15 cellular contexts compared by ENCODE assay signal in genomic region chr11:47410404-47411264, GRCh38. TPM values are rescaled to one million over a fixed set of nuclear protein-coding genes. Genes with fewer than 3 reads are reported as not detected.
DNase-seq lines count a peak whose midpoint lies in the region; ATAC-seq, FAIRE-seq and TF ChIP-seq lines count a peak whose summit lies in the region.
"Had no signal": no experiment of that assay in that cellular context is flagged by ENCODE, and none has a peak within 500 bp of the region (broad histone marks: within the 10 kb centered on the region; RNA-seq: fewer than 3 reads in every experiment).

No MANE protein-coding gene starts in this region.

- no TSS peak for BruUV-seq in mammary epithelial cell (replicated peaks; lab: Mats Ljungman, UMichigan)

- no peak overlapping the region for H3K9ac ChIP-seq in mammary epithelial cell (ENCODE audit: insufficient read depth, low read length)
- H3K9ac ChIP-seq: parathyroid adenoma had no signal

- H3K9me3 Mint-ChIP-seq in GM23338 (no peaks in the 10 kb centered on the region), nephron progenitor cell (no peaks in the 10 kb centered on the region)
- H3K9me3 Mint-ChIP-seq: activated naive CD4-positive, alpha-beta T cell treated with anti-CD3 and anti-CD28 coated beads for 36 hours had no signal

- H3K27me3 ChIP-seq in GM23338 (ENCODE audit: insufficient read depth): no peaks in the 10 kb centered on the region
- no peaks in the 10 kb centered on the region for H3K27me3 ChIP-seq in mammary epithelial cell (ENCODE audit: insufficient read depth, low read length)

- H3K4me3 ChIP-seq in A549 (no peak overlapping the region), GM23338 (no peak overlapping the region), mammary epithelial cell (replicated peaks in 1 of 3; ENCODE audit: insufficient read depth in 1 of 3, low read depth in 2 of 3, low read length in 3 of 3) (peak overlapping the region in 1 of 3 experiments; percentile 70)

- ATAC-seq in A549 (no peak), GM23338 (no peak), sciatic nerve (no peak), HG03135 (IDR thresholded peaks at IDR 0.05; ENCODE audit: unreplicated experiment) (no peak)

- intact Hi-C loops in mammary epithelial cell (cut with micrococcal nuclease): no loop called here
- intact Hi-C loops in sciatic nerve (cut with DNase I): no loop called here

- no peak overlapping the region for H3K27ac ChIP-seq in A549
- no peak overlapping the region for H3K27ac ChIP-seq in GM23338 (ENCODE audit: low read depth)
- no peak overlapping the region for H3K27ac ChIP-seq in mammary epithelial cell (ENCODE audit: insufficient read depth, low read depth, low read length)
- H3K27ac ChIP-seq: parathyroid adenoma had no signal

- H3F3A ChIP-seq in GM23338 (replicated peaks; ENCODE audit: low read depth): peaks cover 12% of the 10 kb centered on the region

- H3K27ac Mint-ChIP-seq in GM23338 (no peak overlapping the region), nephron progenitor cell (peak overlapping the region; percentile 61)

- H3K79me2 ChIP-seq in GM23338 (replicated peaks; ENCODE audit: insufficient read depth): no peaks in the 10 kb centered on the region
- H3K79me2 ChIP-seq in mammary epithelial cell (ENCODE audit: insufficient read depth, low read length): peaks cover 55% of the 10 kb centered on the region
- H3K79me2 ChIP-seq: parathyroid adenoma had no signal

- POLR2A ChIA-PET in A549 (lab: Yijun Ruan, JAX): no interaction called here

- H3K27me3 Mint-ChIP-seq in GM23338 (ENCODE audit: insufficient read depth, low read depth, poor library complexity) (peaks cover 12% of the 10 kb centered on the region), nephron progenitor cell (ENCODE audit: low read depth, poor library complexity) (no peaks in the 10 kb centered on the region)

- H3K9me3 ChIP-seq in A549 (no peaks in the 10 kb centered on the region), mammary epithelial cell (replicated peaks; ENCODE audit: insufficient read depth, low read length) (no peaks in the 10 kb centered on the region)

- H3K4me1 ChIP-seq in A549 (peaks cover 19% of the 10 kb centered on the region), GM23338 (ENCODE audit: insufficient read depth) (peaks cover 11% of the 10 kb centered on the region; the same call in 1 of the 2 replicates), mammary epithelial cell (ENCODE audit: insufficient read depth, low read length) (peaks cover 55% of the 10 kb centered on the region)

- TF ChIP-seq CTCF in A549 (IDR thresholded peaks at IDR 0.05) (no peak), GM23338 (conservative IDR thresholded peaks at IDR 0.05; ENCODE audit: low read depth in 2 of 2) (no peak), mammary epithelial cell (conservative IDR thresholded peaks at IDR 0.05 in 1 of 2, IDR thresholded peaks at IDR 0.05 in 1 of 2; ENCODE audit: extremely low read depth in 1 of 2, insufficient read depth in 1 of 2, low read depth in 1 of 2, low read length in 2 of 2) (no peak), nephron progenitor cell (IDR thresholded peaks at IDR 0.05) (no peak)

- H4K20me1 ChIP-seq in GM23338 (replicated peaks; ENCODE audit: insufficient read depth) (no peaks in the 10 kb centered on the region; the same call in 1 of the 2 replicates), mammary epithelial cell (ENCODE audit: insufficient read depth, low read length) (no peaks in the 10 kb centered on the region)

- no peak overlapping the region for H3K4me2 ChIP-seq in A549
- H3K4me2 ChIP-seq in GM23338: no peak overlapping the region
- peak overlapping the region; percentile 96 for H3K4me2 ChIP-seq in mammary epithelial cell (ENCODE audit: insufficient read depth, low read depth, low read length)

- DNase-seq in A549 (ENCODE audit: low read depth in 1 of 2, low spot score in 1 of 2) (no peak), GM23338 (ENCODE audit: low spot score) (no peak), mammary epithelial cell (no peak), nephron progenitor cell (no peak), OCI-M2 (lab: John Stamatoyannopoulos, UW; ENCODE audit: unreplicated experiment) (no peak), sciatic nerve (ENCODE audit: low spot score) (no peak)
- no peak for DNase-seq in stimulated activated CD8-positive, alpha-beta memory T cell treated with anti-CD3 and anti-CD28 coated beads, Interleukin-4, amount 100 ng/mL, for 48 hours
- DNase-seq: activated CD4-positive, CD25-positive, alpha-beta regulatory T cell; activated naive CD4-positive, alpha-beta T cell treated with anti-CD3 and anti-CD28 coated beads for 36 hours; COR-L47; NCI-H1436 treated with DMSO at 0.1 percent for 48 hours had no signal

- in situ Hi-C loops in mammary epithelial cell (cut with MboI; ENCODE audit: low sequenced_read_pairs in 2 of 2): no loop called here

- CTCF ChIA-PET in A549 (lab: Yijun Ruan, JAX): interaction anchor here (0.9 to 8.0 kb wide), 10 partner anchors 11 to 235 kb away, joined by 3 to 96 read pairs (median 5); partner anchors contain the start of genes PSMC3 and SPI1
- CTCF ChIA-PET in mammary epithelial cell (lab: Charles Lee; ENCODE audit: low non-redundant PET): no interaction called here

- H3K4me1 Mint-ChIP-seq in GM23338: peaks cover 11% of the 10 kb centered on the region
- peaks cover 29% of the 10 kb centered on the region for H3K4me1 Mint-ChIP-seq in nephron progenitor cell

- FAIRE-seq in A549 (lab: Jason Lieb, UNC): no peak
- FAIRE-seq: endometrium, islet of Langerhans had no signal

- no peaks in the 10 kb centered on the region for H3K9me2 ChIP-seq in GM23338 (ENCODE audit: insufficient read depth)

- H3K4me3 Mint-ChIP-seq in GM23338 (0 out of 3 replicates have a peak overlapping the region, but pooled peaks have one; percentile 23), nephron progenitor cell (peak overlapping the region; percentile 30)
- H3K4me3 Mint-ChIP-seq: activated naive CD4-positive, alpha-beta T cell treated with anti-CD3 and anti-CD28 coated beads for 36 hours had no signal

- H2AFZ ChIP-seq in GM23338: no peak overlapping the region
- H2AFZ ChIP-seq in mammary epithelial cell (ENCODE audit: low read depth, low read length): no peak overlapping the region
- H2AFZ ChIP-seq: parathyroid adenoma had no signal

- WGBS in A549 (ENCODE audit: missing lambda C conversion rate): 84% methylated on average over 10 of the region's 11 CpGs
- WGBS in mammary epithelial cell (ENCODE audit: low coverage, missing lambda C conversion rate): 85% methylated on average over 9 of the region's 11 CpGs

- TF ChIP-seq POLR2A in A549 (IDR thresholded peaks at IDR 0.05; ENCODE audit: low read length): no peak

- TF ChIP-seq EP300 in A549 (IDR thresholded peaks at IDR 0.05): no peak

- dilution Hi-C loops in mammary epithelial cell (cut with HindIII; ENCODE audit: low sequenced_read_pairs): no loop called here

- H3K36me3 ChIP-seq in GM23338 (ENCODE audit: insufficient read depth) (no peaks in the 10 kb centered on the region), mammary epithelial cell (ENCODE audit: insufficient read depth, low read length) (peaks cover 2% of the 10 kb centered on the region)

- H3K36me3 Mint-ChIP-seq in GM23338 (ENCODE audit: low read depth) (peaks cover 8% of the 10 kb centered on the region; the same call in 2 of the 3 replicates), nephron progenitor cell (ENCODE audit: low read depth) (peaks cover 12% of the 10 kb centered on the region)

- TF ChIP-seq RAD21 in A549 (conservative IDR thresholded peaks at IDR 0.05 in 1 of 2, IDR thresholded peaks at IDR 0.05 in 1 of 2): no peak

RNA-seq across cellular contexts. Expression of gene SLC39A13, which starts 2.2 kb away (rescaled TPM):
- polyA plus RNA-seq in A549 (2011; rRNA removed): 10.8 and 11.7 TPM in 2 replicates
- 29.6 and 43.5 TPM in 2 replicates for polyA plus RNA-seq in A549 (2012; cell fraction: cytosol; rRNA removed)
- polyA plus RNA-seq in A549 (2012; cell fraction: nucleus; rRNA removed): 101 and 127 TPM in 2 replicates
- 29.7 to 35.4 TPM (median 35.2 TPM) in 3 replicates for polyA plus RNA-seq in A549 (2017; fragmentation: RNase III; extraction: RNeasy Plus Mini Kit Qiagen cat#74134 plus additional on column Dnase treatment)
- polyA minus RNA-seq in A549 (2011; rRNA and poly(A)+ RNA removed): 7.3 and 7.7 TPM in 2 replicates
- total RNA-seq in GM23338 (2014; rRNA removed; shearing (Covaris generic)): 32.7 TPM in 2 replicates
- 15.8 TPM in 2 replicates for polyA plus RNA-seq in GM23338 (2016; fragmentation: Nextera tagmentation; extraction: Ambion mirVana)
- total RNA-seq in mammary epithelial cell: 10 to 100 TPM; 55.5 to 97.2 TPM
- polyA plus RNA-seq in mammary epithelial cell: 57.1 TPM
- polyA minus RNA-seq in mammary epithelial cell: 31.6 TPM
- 55.5 TPM for total RNA-seq in sciatic nerve

RNA-seq across cellular contexts. Expression of gene PSMC3, which starts 15.6 kb away (rescaled TPM):
- 201 and 283 TPM in 2 replicates for polyA plus RNA-seq in A549 (2011; rRNA removed)
- 199 and 231 TPM in 2 replicates for polyA plus RNA-seq in A549 (2012; cell fraction: cytosol; rRNA removed)
- 191 and 193 TPM in 2 replicates for polyA plus RNA-seq in A549 (2012; cell fraction: nucleus; rRNA removed)
- 342 to 383 TPM (median 371 TPM) in 3 replicates for polyA plus RNA-seq in A549 (2017; fragmentation: RNase III; extraction: RNeasy Plus Mini Kit Qiagen cat#74134 plus additional on column Dnase treatment)
- polyA minus RNA-seq in A549 (2011; rRNA and poly(A)+ RNA removed): 120 and 124 TPM in 2 replicates
- 147 and 149 TPM in 2 replicates for total RNA-seq in GM23338 (2014; rRNA removed; shearing (Covaris generic))
- polyA plus RNA-seq in GM23338 (2016; fragmentation: Nextera tagmentation; extraction: Ambion mirVana): 173 and 190 TPM in 2 replicates
- 100 to 1,000 TPM in 1 of 2 donors, 10 to 100 TPM in 1; 72.7 to 142 TPM for total RNA-seq in mammary epithelial cell
- polyA plus RNA-seq in mammary epithelial cell: 168 TPM
- polyA minus RNA-seq in mammary epithelial cell: 202 TPM
- total RNA-seq in sciatic nerve: 97.5 TPM

RNA-seq across cellular contexts. Expression of gene SPI1, which starts 32.3 kb away (rescaled TPM):
- polyA plus RNA-seq in A549 (2011; rRNA removed) (not detected in 2 replicates), A549 (2017; fragmentation: RNase III; extraction: RNeasy Plus Mini Kit Qiagen cat#74134 plus additional on column Dnase treatment) (0.07 to 0.21 TPM (median 0.14 TPM) in 3 replicates), GM23338 (2016; fragmentation: Nextera tagmentation; extraction: Ambion mirVana) (0.19 and 0.23 TPM in 2 replicates), mammary epithelial cell (not detected)
- polyA plus RNA-seq in A549 (2012; cell fraction: cytosol; rRNA removed): 0.07 and 0.09 TPM in 2 replicates
- 0.28 TPM in 1 of 2 replicates, not detected in the other for polyA plus RNA-seq in A549 (2012; cell fraction: nucleus; rRNA removed)
- polyA minus RNA-seq in A549 (2011; rRNA and poly(A)+ RNA removed): not detected in 2 replicates
- not detected in 2 replicates for total RNA-seq in GM23338 (2014; rRNA removed; shearing (Covaris generic))
- total RNA-seq in mammary epithelial cell (not detected), sciatic nerve (47.0 TPM)
- polyA minus RNA-seq in mammary epithelial cell: not detected
- total RNA-seq: activated naive CD4-positive, alpha-beta T cell treated with anti-CD3 and anti-CD28 coated beads for 36 hours had no signal

RNA-seq across cellular contexts. Expression of gene RAPSN, which starts 38.3 kb away (rescaled TPM):
- 0.08 and 0.12 TPM in 2 replicates for polyA plus RNA-seq in A549 (2011; rRNA removed)
- 0.09 and 0.11 TPM in 2 replicates for polyA plus RNA-seq in A549 (2012; cell fraction: cytosol; rRNA removed)
- 1.2 TPM in 2 replicates for polyA plus RNA-seq in A549 (2012; cell fraction: nucleus; rRNA removed)
- 0.17 to 0.26 TPM (median 0.21 TPM) in 3 replicates for polyA plus RNA-seq in A549 (2017; fragmentation: RNase III; extraction: RNeasy Plus Mini Kit Qiagen cat#74134 plus additional on column Dnase treatment)
- polyA minus RNA-seq in A549 (2011; rRNA and poly(A)+ RNA removed): 0.49 and 0.91 TPM in 2 replicates
- 0.17 TPM in 1 of 2 replicates, not detected in the other for total RNA-seq in GM23338 (2014; rRNA removed; shearing (Covaris generic))
- polyA plus RNA-seq in GM23338 (2016; fragmentation: Nextera tagmentation; extraction: Ambion mirVana): 0.23 and 0.59 TPM in 2 replicates
- total RNA-seq in mammary epithelial cell: under 1 TPM; 0.17 to 0.99 TPM
- 0.05 TPM for polyA plus RNA-seq in mammary epithelial cell
- not detected for polyA minus RNA-seq in mammary epithelial cell
- total RNA-seq in sciatic nerve: 4.9 TPM
- total RNA-seq: activated naive CD4-positive, alpha-beta T cell treated with anti-CD3 and anti-CD28 coated beads for 36 hours had no signal

RNA-seq across cellular contexts. Expression of gene MYBPC3, which starts 58.1 kb away (rescaled TPM):
- polyA plus RNA-seq in A549 (2011; rRNA removed) (0.06 and 0.07 TPM in 2 replicates), A549 (2017; fragmentation: RNase III; extraction: RNeasy Plus Mini Kit Qiagen cat#74134 plus additional on column Dnase treatment) (0.04 to 0.07 TPM (median 0.05 TPM) in 3 replicates), GM23338 (2016; fragmentation: Nextera tagmentation; extraction: Ambion mirVana) (0.24 TPM in 1 of 2 replicates, not detected in the other), mammary epithelial cell (not detected)
- 0.06 and 0.07 TPM in 2 replicates for polyA plus RNA-seq in A549 (2012; cell fraction: cytosol; rRNA removed)
- 0.17 and 0.19 TPM in 2 replicates for polyA plus RNA-seq in A549 (2012; cell fraction: nucleus; rRNA removed)
- polyA minus RNA-seq in A549 (2011; rRNA and poly(A)+ RNA removed): 0.05 TPM in 1 of 2 replicates, not detected in the other
- not detected in 2 replicates for total RNA-seq in GM23338 (2014; rRNA removed; shearing (Covaris generic))
- total RNA-seq in mammary epithelial cell (not detected), sciatic nerve (0.53 TPM)
- not detected for polyA minus RNA-seq in mammary epithelial cell
- total RNA-seq: activated naive CD4-positive, alpha-beta T cell treated with anti-CD3 and anti-CD28 coated beads for 36 hours had no signal

Comparison
In these comparisons a context has a peak if more than half of its experiments do, and no peak if none do; other contexts are left out.
1. RNA of gene SPI1, which starts 32.3 kb away (total RNA-seq): 47.0 TPM in sciatic nerve (single experiment); not detected in GM23338 and not detected in mammary epithelial cell; every median in the first group is over 10 times any median in the second.